ENCODE assay signal across 19 cellular contexts in the genomic region with DNA sequence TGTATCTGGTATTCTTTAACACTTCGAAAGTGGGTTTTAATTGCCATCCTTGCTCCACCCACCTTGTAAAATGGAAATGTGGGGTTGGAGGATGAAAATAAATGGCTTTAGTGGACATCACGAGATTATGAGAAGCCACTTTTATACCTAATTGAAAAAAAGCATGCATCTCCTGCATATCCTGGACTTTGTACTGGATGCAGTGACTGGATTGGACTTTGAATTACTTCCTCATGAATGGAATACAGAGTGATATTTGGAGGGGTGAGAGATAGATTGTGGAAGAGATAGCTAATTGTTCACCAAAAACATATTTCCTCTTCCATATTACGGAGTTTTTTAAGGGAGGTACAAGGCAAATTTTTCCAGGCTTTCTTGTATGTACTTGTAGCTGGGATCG.
DNase-seq lines count a peak whose midpoint lies in the region; ATAC-seq and TF ChIP-seq lines count a peak whose summit lies in the region.
"Had no signal": no experiment of that assay in that cellular context is flagged by ENCODE, and none has a peak within 500 bp of the region (broad histone marks: within the 10 kb centered on the region; RNA-seq: fewer than 3 reads in every experiment).

No MANE protein-coding gene starts in this region.

- no peaks in the 10 kb centered on the region for H4K20me1 ChIP-seq in smooth muscle cell (ENCODE audit: low read depth)
- no peaks in the 10 kb centered on the region for H4K20me1 ChIP-seq in OCI-LY7 (ENCODE audit: insufficient read depth, low read length)
- H4K20me1 ChIP-seq: BLaER1 treated with 17β-estradiol and CSF1 and Interleukin-3, amounts not matched to agents 10 nM and 100 nM had no signal

- no peaks in the 10 kb centered on the region for H3K27me3 ChIP-seq in liver (ENCODE audit: control insufficient read depth in 4 of 4, insufficient read depth in 4 of 4, low read length in 3 of 4)
- no peaks in the 10 kb centered on the region for H3K27me3 ChIP-seq in right lobe of liver
- H3K27me3 ChIP-seq in smooth muscle cell (ENCODE audit: low read depth), result no peaks in the 10 kb centered on the region
- H3K27me3 ChIP-seq: BLaER1 treated with 17β-estradiol and CSF1 and Interleukin-3, amounts not matched to agents 10 nM and 100 nM had no signal

- DNase-seq in right lobe of liver, result no peak
- DNase-seq in mesothelial cell of epicardium (ENCODE audit: low spot score in 2 of 2, unreplicated experiment in 2 of 2), result no peak
- no peak for DNase-seq in smooth muscle cell (lab: John Stamatoyannopoulos, UW; ENCODE audit: unreplicated experiment)
- no peak for DNase-seq in iPS-NIHi7 (ENCODE audit: extremely low spot score)
- DNase-seq in OCI-LY7 (ENCODE audit: low spot score), result no peak
- DNase-seq: AML-193; Caco-2; Calu3; CD4-positive, alpha-beta T cell; CD8-positive, alpha-beta T cell; DMS79 treated with DMSO at 0.1 percent for 48 hours; GDM1 had no signal

- H3K4me2 ChIP-seq in smooth muscle cell (peak overlapping the region; percentile 16), OCI-LY7 (ENCODE audit: low read length) (no peak overlapping the region)
- H3K4me2 ChIP-seq: A549; BLaER1 treated with 17β-estradiol and CSF1 and Interleukin-3, amounts not matched to agents 10 nM and 100 nM had no signal

- no peaks in the 10 kb centered on the region for H3K79me2 ChIP-seq in smooth muscle cell (ENCODE audit: low read depth)
- H3K79me2 ChIP-seq in OCI-LY7 (ENCODE audit: insufficient read depth, low read depth, low read length), result no peaks in the 10 kb centered on the region

- no peaks in the 10 kb centered on the region for H3K4me1 ChIP-seq in liver (ENCODE audit: control insufficient read depth in 4 of 4, insufficient read depth in 4 of 4, low read length in 3 of 4)
- H3K4me1 ChIP-seq in right lobe of liver, result no peaks in the 10 kb centered on the region
- H3K4me1 ChIP-seq in smooth muscle cell (ENCODE audit: low read depth), result no peaks in the 10 kb centered on the region
- no peaks in the 10 kb centered on the region for H3K4me1 ChIP-seq in OCI-LY7 (ENCODE audit: insufficient read depth, low read length, poor library complexity, severe bottlenecking)
- H3K4me1 ChIP-seq: A549, Caco-2 had no signal

- H3K9ac ChIP-seq in liver (ENCODE audit: low read depth in 1 of 2, low read length in 2 of 2) (no peak overlapping the region), smooth muscle cell (ENCODE audit: low read depth) (no peak overlapping the region)
- H3K9ac ChIP-seq: BLaER1 treated with 17β-estradiol and CSF1 and Interleukin-3, amounts not matched to agents 10 nM and 100 nM had no signal

- TF ChIP-seq CTCF in liver (IDR thresholded peaks at IDR 0.05; ENCODE audit: low read depth, low read length, missing input control) (no peak), right lobe of liver (IDR thresholded peaks at IDR 0.05) (no peak), mesothelial cell of epicardium (IDR thresholded peaks at IDR 0.05; ENCODE audit: unreplicated experiment) (no peak), smooth muscle cell (IDR thresholded peaks at IDR 0.05; ENCODE audit: borderline replicate concordance, insufficient read depth, poor library complexity, severe bottlenecking) (no peak), OCI-LY7 (conservative IDR thresholded peaks at IDR 0.05; ENCODE audit: low read length) (no peak)

- peaks cover 10% of the 10 kb centered on the region for H3K36me3 Mint-ChIP-seq in mesothelial cell of epicardium
- H3K36me3 Mint-ChIP-seq: CD8-positive, alpha-beta T cell had no signal

- TF ChIP-seq POLR2A in right lobe of liver (IDR thresholded peaks at IDR 0.05), result no peak

- H3K27ac Mint-ChIP-seq in mesothelial cell of epicardium, result peak overlapping the region; percentile 0
- H3K27ac Mint-ChIP-seq: B cell; CD4-positive, alpha-beta T cell; CD8-positive, alpha-beta T cell had no signal

- no peak for ATAC-seq in right lobe of liver
- ATAC-seq: A549; CD8-positive, alpha-beta T cell; GM12878 had no signal

- WGBS in liver, result 77% methylated on average over 4 of the region's 4 CpGs
- 62% methylated on average over 4 of the region's 4 CpGs for WGBS in right lobe of liver (ENCODE audit: insufficient coverage, low coverage, low lambda C conversion rate, missing lambda C conversion rate)
- 41% methylated on average over 4 of the region's 4 CpGs for WGBS in smooth muscle cell (ENCODE audit: low lambda C conversion rate)

- H3K36me3 ChIP-seq in liver (ENCODE audit: control insufficient read depth in 4 of 4, insufficient read depth in 3 of 4, low read depth in 1 of 4, low read length in 3 of 4) (no peaks in the 10 kb centered on the region), right lobe of liver (no peaks in the 10 kb centered on the region), smooth muscle cell (ENCODE audit: low read depth) (no peaks in the 10 kb centered on the region), OCI-LY7 (ENCODE audit: insufficient read depth, low read length) (no peaks in the 10 kb centered on the region)
- H3K36me3 ChIP-seq: BLaER1 treated with 17β-estradiol and CSF1 and Interleukin-3, amounts not matched to agents 10 nM and 100 nM had no signal

- H2AFZ ChIP-seq in smooth muscle cell (ENCODE audit: low read depth) (peak overlapping the region; percentile 4), OCI-LY7 (ENCODE audit: low read length) (no peak overlapping the region)

- CTCF ChIA-PET in OCI-LY7 (lab: Charles Lee; ENCODE audit: unreplicated experiment), result no interaction called here

- H3K4me1 Mint-ChIP-seq in mesothelial cell of epicardium, result peaks cover 40% of the 10 kb centered on the region
- H3K4me1 Mint-ChIP-seq: B cell had no signal

- H3K27ac ChIP-seq in liver (ENCODE audit: low read depth in 1 of 2, low read length in 2 of 2) (no peak overlapping the region), right lobe of liver (no peak overlapping the region), smooth muscle cell (ENCODE audit: low read depth) (no peak overlapping the region), OCI-LY7 (ENCODE audit: low read depth, low read length, poor library complexity, severe bottlenecking) (no peak overlapping the region)
- H3K27ac ChIP-seq: 22Rv1; A549; BLaER1 treated with 17β-estradiol and CSF1 and Interleukin-3, amounts not matched to agents 10 nM and 100 nM; C4-2B had no signal

- POLR2A ChIA-PET in OCI-LY7 (lab: Charles Lee), result no interaction called here

- BruUV-seq in OCI-LY7 (replicated peaks; lab: Mats Ljungman, UMichigan), result no TSS peak

- no peak overlapping the region for H3K4me3 ChIP-seq in liver (ENCODE audit: low read depth in 1 of 3, low read length in 3 of 3)
- H3K4me3 ChIP-seq in right lobe of liver, result no peak overlapping the region
- no peak overlapping the region for H3K4me3 ChIP-seq in smooth muscle cell
- H3K4me3 ChIP-seq in OCI-LY7 (ENCODE audit: low read depth, low read length, poor library complexity, severe bottlenecking), result no peak overlapping the region
- H3K4me3 ChIP-seq: A549; BLaER1 treated with 17β-estradiol and CSF1 and Interleukin-3, amounts not matched to agents 10 nM and 100 nM; GM12878 had no signal

- no peaks in the 10 kb centered on the region for H3F3A ChIP-seq in smooth muscle cell (ENCODE audit: low read depth)

- no peak overlapping the region for H3K4me3 Mint-ChIP-seq in mesothelial cell of epicardium
- H3K4me3 Mint-ChIP-seq: B cell; CD4-positive, alpha-beta T cell; CD8-positive, alpha-beta T cell had no signal

- peaks cover 31% of the 10 kb centered on the region for H3K9me3 Mint-ChIP-seq in mesothelial cell of epicardium

- no peaks in the 10 kb centered on the region for H3K9me2 ChIP-seq in OCI-LY7 (ENCODE audit: insufficient read depth, low read length)

- H3K9me3 ChIP-seq in liver (ENCODE audit: control insufficient read depth in 4 of 4, low read length in 3 of 4) (peaks cover 0 to 3% (median 0%) of the 10 kb centered on the region in 4 donors), right lobe of liver (no peaks in the 10 kb centered on the region), smooth muscle cell (replicated peaks; ENCODE audit: low read depth) (peaks cover 5% of the 10 kb centered on the region), OCI-LY7 (ENCODE audit: low read length) (no peaks in the 10 kb centered on the region)
- H3K9me3 ChIP-seq: A549, Caco-2 had no signal

- H3K27me3 Mint-ChIP-seq in mesothelial cell of epicardium (ENCODE audit: low read depth), result no peaks in the 10 kb centered on the region
- H3K27me3 Mint-ChIP-seq: B cell; CD4-positive, alpha-beta T cell had no signal

- TF ChIP-seq RAD21 in liver (IDR thresholded peaks at IDR 0.05), result no peak

- intact Hi-C loops in right lobe of liver (cut with DNase I), result no loop called here
- intact Hi-C loops in OCI-LY7 (cut with micrococcal nuclease; ENCODE audit: unreplicated experiment), result no loop called here

TF ChIP-seq in liver, 16 proteins besides CTCF, POLR2A, EP300 and RAD21 (continues in another document):
- TF ChIP-seq, protein P1, sequence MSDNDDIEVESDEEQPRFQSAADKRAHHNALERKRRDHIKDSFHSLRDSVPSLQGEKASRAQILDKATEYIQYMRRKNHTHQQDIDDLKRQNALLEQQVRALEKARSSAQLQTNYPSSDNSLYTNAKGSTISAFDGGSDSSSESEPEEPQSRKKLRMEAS (IDR thresholded peaks at IDR 0.05), result peak; percentile 9
- TF ChIP-seq RXRA (IDR thresholded peaks at IDR 0.05) (no peak), HNF4G (IDR thresholded peaks at IDR 0.05) (peak; percentile 14), HNF4A (conservative IDR thresholded peaks at IDR 0.05) (peak; percentile 73 to 78), FOXA2 (IDR thresholded peaks at IDR 0.05) (no peak), YY1 (IDR thresholded peaks at IDR 0.05) (no peak), NR2F2 (IDR thresholded peaks at IDR 0.05) (no peak), SP1 (IDR thresholded peaks at IDR 0.05) (no peak), GABPA (IDR thresholded peaks at IDR 0.05 in 1 of 2, conservative IDR thresholded peaks at IDR 0.05 in 1 of 2) (no peak)
- TF ChIP-seq, protein P2, sequence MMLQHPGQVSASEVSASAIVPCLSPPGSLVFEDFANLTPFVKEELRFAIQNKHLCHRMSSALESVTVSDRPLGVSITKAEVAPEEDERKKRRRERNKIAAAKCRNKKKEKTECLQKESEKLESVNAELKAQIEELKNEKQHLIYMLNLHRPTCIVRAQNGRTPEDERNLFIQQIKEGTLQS (IDR thresholded peaks at IDR 0.05), result no peak
